Comparison of ENCODE assay signal across 1 cellular context in genomic region chr13:76879876-76880270, GRCh38.
TF ChIP-seq lines count a peak whose summit lies in the region.

No MANE protein-coding gene starts in this region.

TF ChIP-seq in HepG2, 621 proteins besides CTCF, POLR2A, EP300 and RAD21 (continued from another document):
- TF ChIP-seq DZIP1 (CRISPR knock-in tag; IDR thresholded peaks at IDR 0.05) (no peak), ZSCAN12 (CRISPR knock-in tag; IDR thresholded peaks at IDR 0.05) (no peak), ZNF577 (CRISPR knock-in tag; IDR thresholded peaks at IDR 0.05; ENCODE audit: borderline replicate concordance, low read depth) (no peak), ZMAT3 (CRISPR knock-in tag; conservative IDR thresholded peaks at IDR 0.05) (no peak)
